In genomic region chr6:143842468-143842901, GRCh38 we compare ENCODE assay signal across 8 cellular contexts. TPM values are rescaled to one million over a fixed set of nuclear protein-coding genes. Genes with fewer than 3 reads are reported as not detected.
DNase-seq lines count a peak whose midpoint lies in the region; ATAC-seq, FAIRE-seq and TF ChIP-seq lines count a peak whose summit lies in the region.

No MANE protein-coding gene starts in this region.

- DNase-seq in MCF 10A (ENCODE audit: unreplicated experiment): no peak
- DNase-seq in left lobe of liver (ENCODE audit: low spot score): no peak
- DNase-seq in substantia nigra (lab: John Stamatoyannopoulos, UW): peak in 3 of 49 donors; percentile 13 to 39 (median 39)
- DNase-seq in NCI-H510A treated with DMSO at 0.1 percent for 48 hours (lab: John Stamatoyannopoulos, UW): no peak
- no peak for DNase-seq in COLO668 (lab: John Stamatoyannopoulos, UW; ENCODE audit: unreplicated experiment)
- no peak for DNase-seq in activated CD4-positive, alpha-beta T cell treated with anti-CD3 and anti-CD28 coated beads, Interleukin-2, amount 50 U/mL, for 1 hour

- POLR2A ChIA-PET in MCF 10A (lab: Yijun Ruan, JAX): interaction anchor here (0.6 to 3.1 kb wide), 20 partner anchors 8 to 1371 kb away, joined by 3 to 48 read pairs (median 4); partner anchors contain the start of genes PHACTR2 and PLAGL1

- ATAC-seq in left lobe of liver: peak; percentile 35

- no peaks in the 10 kb centered on the region for H3K9me3 ChIP-seq in HUES6 (ENCODE audit: control insufficient read depth, insufficient read depth, low read depth, low read length)

- H3K36me3 Mint-ChIP-seq in MCF 10A (ENCODE audit: insufficient read depth, unreplicated experiment): peaks cover 41% of the 10 kb centered on the region

- no peaks in the 10 kb centered on the region for H3K27me3 ChIP-seq in HUES6 (ENCODE audit: control insufficient read depth, insufficient read depth, low read length)

- H3K27ac Mint-ChIP-seq in MCF 10A (ENCODE audit: low read depth, unreplicated experiment): peak overlapping the region; percentile 95

- H3K4me3 ChIP-seq in HUES6 (ENCODE audit: low read depth, low read length): peak overlapping the region; percentile 88

- H3K27ac ChIP-seq in HUES6 (ENCODE audit: low read depth, low read length) (peak overlapping the region; percentile 82), substantia nigra (ENCODE audit: low read depth, low read length, poor library complexity, severe bottlenecking) (peak overlapping the region; percentile 93)

- CTCF ChIA-PET in MCF 10A (lab: Yijun Ruan, JAX): interaction anchor here (0.7 to 1.1 kb wide), 3 partner anchors 37 to 267 kb away, joined by 3 to 5 read pairs (median 3); no protein-coding TSS in a partner anchor

- peak overlapping the region; percentile 88 for H3K9ac ChIP-seq in HUES6 (ENCODE audit: low read length)

- peaks cover 35% of the 10 kb centered on the region for H3K36me3 ChIP-seq in HUES6 (ENCODE audit: control insufficient read depth, insufficient read depth, low read length)

- H3K4me1 Mint-ChIP-seq in MCF 10A (ENCODE audit: insufficient read depth, unreplicated experiment): no peaks in the 10 kb centered on the region

- TF ChIP-seq CTCF in MCF 10A (IDR thresholded peaks at IDR 0.05; ENCODE audit: unreplicated experiment): no peak

- peak; percentile 81 for FAIRE-seq in G401.6 (lab: Jason Lieb, UNC)

- H3K27me3 Mint-ChIP-seq in MCF 10A (ENCODE audit: insufficient read depth, unreplicated experiment): no peaks in the 10 kb centered on the region

- H3K9me3 Mint-ChIP-seq in MCF 10A (ENCODE audit: unreplicated experiment): no peaks in the 10 kb centered on the region

- intact Hi-C loops in MCF 10A (cut with micrococcal nuclease): loop anchor here (2.0 to 10.0 kb wide), 2 partner anchors 162 to 166 kb away; partner anchors contain the start of genes PHACTR2 and PLAGL1

- TSS peak; percentile 97 for BruUV-seq in MCF 10A (replicated peaks; lab: Mats Ljungman, UMichigan)

- H3K4me3 Mint-ChIP-seq in MCF 10A (ENCODE audit: unreplicated experiment): peak overlapping the region; percentile 96

- H3K4me1 ChIP-seq in HUES6 (ENCODE audit: control insufficient read depth, insufficient read depth, low read length): peaks cover 4% of the 10 kb centered on the region

RNA-seq across cellular contexts. Expression of gene LTV1, which starts 0.7 kb away (rescaled TPM):
- total RNA-seq in MCF 10A (2022): 40.4 and 47.4 TPM in 2 replicates
- 6.7 TPM for total RNA-seq in left lobe of liver

RNA-seq across cellular contexts. Expression of gene ZC2HC1B, which starts 21.8 kb away (rescaled TPM):
- total RNA-seq in MCF 10A (2022) (not detected in 2 replicates), left lobe of liver (not detected)
